In the genomic region with DNA sequence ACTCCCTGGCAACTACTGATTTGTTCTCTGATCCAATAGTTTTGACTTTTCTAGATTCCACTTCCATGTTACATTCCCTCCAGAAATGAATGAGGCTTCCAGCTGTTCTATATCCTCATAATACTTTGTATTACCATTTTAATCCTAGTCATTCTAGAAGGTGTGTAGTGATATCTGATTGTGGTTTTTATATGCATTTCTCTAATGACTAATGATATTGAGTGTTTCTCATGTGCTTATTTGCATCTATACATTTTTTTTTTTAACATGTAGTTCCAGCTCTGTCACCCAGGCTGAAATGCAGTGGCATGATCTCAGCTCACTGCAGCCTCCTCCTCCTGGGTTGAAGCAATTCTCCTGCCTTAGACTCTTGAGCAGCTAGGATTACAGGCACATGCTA, we compare ENCODE assay signal across 1 cellular context.
TF ChIP-seq lines count a peak whose summit lies in the region.

No MANE protein-coding gene starts in this region.

TF ChIP-seq in GM12878, 131 proteins besides CTCF, POLR2A, EP300 and RAD21:
- TF ChIP-seq EZH2 (IDR thresholded peaks at IDR 0.05; ENCODE audit: borderline replicate concordance, control insufficient read depth, low read depth, low read length) = no peak
- TF ChIP-seq GATAD2B (conservative IDR thresholded peaks at IDR 0.05; ENCODE audit: low read depth) = no peak
- TF ChIP-seq ZNF384 (IDR thresholded peaks at IDR 0.05; ENCODE audit: borderline replicate concordance, low read depth, low read length) = no peak
- TF ChIP-seq, protein P1, sequence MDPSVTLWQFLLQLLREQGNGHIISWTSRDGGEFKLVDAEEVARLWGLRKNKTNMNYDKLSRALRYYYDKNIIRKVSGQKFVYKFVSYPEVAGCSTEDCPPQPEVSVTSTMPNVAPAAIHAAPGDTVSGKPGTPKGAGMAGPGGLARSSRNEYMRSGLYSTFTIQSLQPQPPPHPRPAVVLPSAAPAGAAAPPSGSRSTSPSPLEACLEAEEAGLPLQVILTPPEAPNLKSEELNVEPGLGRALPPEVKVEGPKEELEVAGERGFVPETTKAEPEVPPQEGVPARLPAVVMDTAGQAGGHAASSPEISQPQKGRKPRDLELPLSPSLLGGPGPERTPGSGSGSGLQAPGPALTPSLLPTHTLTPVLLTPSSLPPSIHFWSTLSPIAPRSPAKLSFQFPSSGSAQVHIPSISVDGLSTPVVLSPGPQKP (IDR thresholded peaks at IDR 0.05; ENCODE audit: low read depth, low read length) = no peak
- no peak for TF ChIP-seq CREM (IDR thresholded peaks at IDR 0.05; ENCODE audit: low read depth)
- no peak for TF ChIP-seq ZNF687 (IDR thresholded peaks at IDR 0.05)
- no peak for TF ChIP-seq E2F4 (IDR thresholded peaks at IDR 0.05; ENCODE audit: low read depth, low read length)
- no peak for TF ChIP-seq CREB1 (IDR thresholded peaks at IDR 0.05; ENCODE audit: low read depth)
- TF ChIP-seq PRDM15 (CRISPR knock-in tag; IDR thresholded peaks at IDR 0.05) = no peak
- no peak for TF ChIP-seq NR2C2 (IDR thresholded peaks at IDR 0.05; ENCODE audit: borderline replicate concordance, control insufficient read depth, insufficient read length, low read depth)
- TF ChIP-seq SMARCA5 (IDR thresholded peaks at IDR 0.05) = no peak
- no peak for TF ChIP-seq NFIC (IDR thresholded peaks at IDR 0.05; ENCODE audit: low read depth, low read length)
